ENCODE assay signal across 10 cellular contexts in the genomic region with DNA sequence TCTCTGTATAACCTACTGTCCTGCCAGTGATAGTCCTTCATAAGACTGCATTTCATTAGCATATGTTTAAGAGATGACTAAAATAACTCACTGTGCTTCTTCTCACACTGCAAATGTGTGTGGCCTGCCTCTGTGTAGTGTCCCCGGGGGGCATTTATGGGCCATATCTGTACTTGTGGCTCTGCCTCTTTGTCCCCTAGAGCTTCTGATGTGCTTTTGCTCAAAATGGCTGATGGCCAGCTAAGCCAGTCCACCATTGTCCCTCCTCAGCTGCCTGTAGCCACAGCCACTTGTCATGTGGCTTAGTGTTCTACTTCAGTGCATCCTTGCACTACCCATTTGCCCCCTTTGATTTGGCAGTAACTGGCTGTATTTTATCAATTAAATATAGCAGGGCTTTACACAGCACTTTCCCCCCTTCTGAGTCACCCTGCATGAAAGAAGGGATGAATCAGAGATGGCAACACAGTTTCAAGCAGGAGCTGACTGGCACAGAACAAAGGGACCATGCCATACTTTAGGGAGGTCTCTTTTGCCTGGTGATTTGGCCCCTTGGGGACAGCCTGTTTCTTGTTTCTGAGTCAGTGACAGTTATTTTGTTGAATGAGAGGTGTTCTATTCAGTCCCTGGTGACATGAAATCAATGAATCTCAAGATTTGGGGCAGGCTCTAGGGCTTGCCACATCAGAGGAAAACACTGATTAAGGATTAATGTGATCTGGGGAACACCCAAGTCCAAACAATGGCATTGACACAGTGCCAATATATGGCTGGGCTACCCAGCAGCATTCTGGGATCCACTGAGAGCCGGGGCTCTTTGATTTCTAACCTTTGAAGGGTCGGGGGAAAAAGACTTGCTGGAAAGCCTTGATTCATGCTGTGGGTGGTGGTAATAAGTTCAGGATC.
DNase-seq lines count a peak whose midpoint lies in the region; ATAC-seq and TF ChIP-seq lines count a peak whose summit lies in the region.
"Had no signal": no experiment of that assay in that cellular context is flagged by ENCODE, and none has a peak within 500 bp of the region (broad histone marks: within the 10 kb centered on the region; RNA-seq: fewer than 3 reads in every experiment).

No MANE protein-coding gene starts in this region.

- no peak for TF ChIP-seq CTCF in AG10803 (conservative IDR thresholded peaks at IDR 0.05; ENCODE audit: low read length)

- H3K27ac Mint-ChIP-seq in immature natural killer cell: no peak overlapping the region

- H3K4me3 Mint-ChIP-seq in immature natural killer cell: no peak overlapping the region

- no peak overlapping the region for H3K4me3 ChIP-seq in AG10803 (ENCODE audit: low read length)
- H3K4me3 ChIP-seq: hepatocyte had no signal

- ATAC-seq in HG02884 (IDR thresholded peaks at IDR 0.05; ENCODE audit: unreplicated experiment) (no peak), HG02610 (IDR thresholded peaks at IDR 0.05; ENCODE audit: unreplicated experiment) (no peak)

- H3K4me1 Mint-ChIP-seq in immature natural killer cell: no peaks in the 10 kb centered on the region

- H3K9me3 Mint-ChIP-seq in immature natural killer cell: no peaks in the 10 kb centered on the region

- no peaks in the 10 kb centered on the region for H3K36me3 Mint-ChIP-seq in immature natural killer cell

- peak; percentile 48 for DNase-seq in AG10803 (ENCODE audit: low read depth)
- peak; percentile 34 for DNase-seq in HS-5 (ENCODE audit: low read depth)
- DNase-seq in SW480 (ENCODE audit: low spot score): peak; percentile 89
- peak; percentile 88 for DNase-seq in kidney tubule cell (ENCODE audit: low spot score)
- DNase-seq in immature natural killer cell: no peak
- DNase-seq in pons (ENCODE audit: low spot score): no peak
- DNase-seq: NCI-H526 had no signal

- peaks cover 0 to 4% (median 2%) of the 10 kb centered on the region in 3 donors for H3K27me3 Mint-ChIP-seq in immature natural killer cell (ENCODE audit: low read depth in 3 of 3)

Comparison
In these comparisons a context has a peak if more than half of its experiments do, and no peak if none do; other contexts are left out.
1. DNase-seq: peak in AG10803 (single experiment), HS-5 (single experiment), SW480 (single experiment) and kidney tubule cell (single experiment); none in immature natural killer cell (0 of 3) and pons (single experiment).